ENCODE assay signal across 13 cellular contexts in genomic region chr2:38178142-38178541, GRCh38.
DNase-seq lines count a peak whose midpoint lies in the region; ATAC-seq, FAIRE-seq and TF ChIP-seq lines count a peak whose summit lies in the region.
"Had no signal": no experiment of that assay in that cellular context is flagged by ENCODE, and none has a peak within 500 bp of the region (broad histone marks: within the 10 kb centered on the region; RNA-seq: fewer than 3 reads in every experiment).

No MANE protein-coding gene starts in this region.

- no peaks in the 10 kb centered on the region for H3K27me3 ChIP-seq in astrocyte (ENCODE audit: insufficient read depth, low read length)
- H3K27me3 ChIP-seq in left ventricle myocardium inferior (ENCODE audit: low read depth), result no peaks in the 10 kb centered on the region
- H3K27me3 ChIP-seq in transverse colon, result no peaks in the 10 kb centered on the region
- H3K27me3 ChIP-seq: neural progenitor cell had no signal

- intact Hi-C loops in left ventricle myocardium inferior (cut with micrococcal nuclease), result no loop called here
- intact Hi-C loops in sciatic nerve (cut with DNase I), result no loop called here
- intact Hi-C loops in transverse colon (cut with DNase I; ENCODE audit: low total_unique reads), result no loop called here

- H3K4me1 ChIP-seq in astrocyte (ENCODE audit: insufficient read depth, low read length) (peaks cover 26% of the 10 kb centered on the region), left ventricle myocardium inferior (peaks cover 24% of the 10 kb centered on the region), transverse colon (peaks cover 0 to 32% (median 14%) of the 10 kb centered on the region in 4 donors)
- H3K4me1 ChIP-seq: neural progenitor cell had no signal

- in situ Hi-C loops in transverse colon (cut with MboI; ENCODE audit: low pct_ligation_motif_present in 1 of 4, low pct_unique_long_range_greater_than_20kb in 1 of 4, low sequenced_read_pairs in 3 of 4), result no loop called here

- no peak overlapping the region for H3K4me3 Mint-ChIP-seq in astrocyte (ENCODE audit: unreplicated experiment)
- H3K4me3 Mint-ChIP-seq: neural progenitor cell had no signal

- no peaks in the 10 kb centered on the region for H3K79me2 ChIP-seq in astrocyte (ENCODE audit: insufficient read depth, low read length)

- no peaks in the 10 kb centered on the region for H3K36me3 Mint-ChIP-seq in astrocyte (ENCODE audit: low read depth, unreplicated experiment)
- H3K36me3 Mint-ChIP-seq: activated naive CD4-positive, alpha-beta T cell treated with anti-CD3 and anti-CD28 coated beads, Interleukin-2, amount 50 U/mL, for 72 hours; neural progenitor cell had no signal

- TF ChIP-seq EP300 in transverse colon (IDR thresholded peaks at IDR 0.05; ENCODE audit: low read depth), result no peak

- H3K27ac ChIP-seq in astrocyte (ENCODE audit: low read depth, low read length), result peak overlapping the region; percentile 38
- peak overlapping the region; percentile 66 for H3K27ac ChIP-seq in left ventricle myocardium inferior (replicated peaks)
- H3K27ac ChIP-seq in transverse colon, result peak overlapping the region in 2 of 4 donors; percentile 30 to 46
- H3K27ac ChIP-seq: C4-2B, neural progenitor cell had no signal

- no peaks in the 10 kb centered on the region for H4K20me1 ChIP-seq in astrocyte (ENCODE audit: insufficient read depth, low read length)

- no peak for TF ChIP-seq POLR2A in transverse colon (IDR thresholded peaks at IDR 0.05)

- H3K9me3 ChIP-seq in astrocyte (ENCODE audit: insufficient read depth, low read depth, low read length) (no peaks in the 10 kb centered on the region), left ventricle myocardium inferior (replicated peaks) (no peaks in the 10 kb centered on the region), transverse colon (no peaks in the 10 kb centered on the region)

- H3K9me3 Mint-ChIP-seq in astrocyte (ENCODE audit: unreplicated experiment), result peaks cover 4% of the 10 kb centered on the region
- H3K9me3 Mint-ChIP-seq: activated naive CD4-positive, alpha-beta T cell treated with anti-CD3 and anti-CD28 coated beads, Interleukin-2, amount 50 U/mL, for 72 hours; neural progenitor cell had no signal

- TF ChIP-seq CTCF in astrocyte (IDR thresholded peaks at IDR 0.05; ENCODE audit: insufficient read depth, low read depth, low read length), result no peak
- TF ChIP-seq CTCF in left ventricle myocardium inferior (IDR thresholded peaks at IDR 0.05; ENCODE audit: borderline replicate concordance), result no peak
- no peak for TF ChIP-seq CTCF in transverse colon (IDR thresholded peaks at IDR 0.05)

- FAIRE-seq in astrocyte (lab: Jason Lieb, UNC), result no peak
- FAIRE-seq: GM12878 had no signal

- ATAC-seq in sciatic nerve (peak; percentile 83), GM18870 (IDR thresholded peaks at IDR 0.05; ENCODE audit: unreplicated experiment) (no peak)
- ATAC-seq: activated naive CD4-positive, alpha-beta T cell treated with anti-CD3 and anti-CD28 coated beads, Interleukin-2, amount 50 U/mL, for 72 hours had no signal

- H3K9ac ChIP-seq in astrocyte (ENCODE audit: low read length), result no peak overlapping the region
- H3K9ac ChIP-seq: neural progenitor cell had no signal

- H3K4me2 ChIP-seq in astrocyte (ENCODE audit: low read length), result no peak overlapping the region
- H3K4me2 ChIP-seq: neural progenitor cell had no signal

- peaks cover 63% of the 10 kb centered on the region for H3K4me1 Mint-ChIP-seq in astrocyte (ENCODE audit: low read depth, unreplicated experiment)

- H3K36me3 ChIP-seq in astrocyte (ENCODE audit: insufficient read depth, low read length) (no peaks in the 10 kb centered on the region), left ventricle myocardium inferior (no peaks in the 10 kb centered on the region), transverse colon (no peaks in the 10 kb centered on the region)
- H3K36me3 ChIP-seq: neural progenitor cell had no signal

- peak; percentile 21 for DNase-seq in GM03348 (ENCODE audit: low spot score)
- DNase-seq in astrocyte (ENCODE audit: low read depth), result peak; percentile 85
- no peak for DNase-seq in left ventricle myocardium inferior
- peak; percentile 68 for DNase-seq in sciatic nerve (ENCODE audit: low spot score)
- DNase-seq in GM19240 (ENCODE audit: insufficient read length, low spot score), result no peak
- no peak for DNase-seq in NCI-H1092 treated with DMSO at 0.1 percent for 48 hours (lab: John Stamatoyannopoulos, UW)
- no peak for DNase-seq in transverse colon
- DNase-seq: NCI-H524 treated with DMSO at 0.1 percent for 48 hours had no signal

- no peak overlapping the region for H2AFZ ChIP-seq in astrocyte (ENCODE audit: low read depth, low read length)
- H2AFZ ChIP-seq: neural progenitor cell had no signal

- H3K27me3 Mint-ChIP-seq in astrocyte (ENCODE audit: low read depth, unreplicated experiment), result no peaks in the 10 kb centered on the region

- 85 to 90% methylated on average over 2 to 3 of the region's 3 CpGs for WGBS in transverse colon (ENCODE audit: low coverage in 1 of 2), 2 donors

- H3K27ac Mint-ChIP-seq in astrocyte (ENCODE audit: unreplicated experiment), result peak overlapping the region; percentile 98
- H3K27ac Mint-ChIP-seq: activated naive CD4-positive, alpha-beta T cell treated with anti-CD3 and anti-CD28 coated beads, Interleukin-2, amount 50 U/mL, for 72 hours; neural progenitor cell had no signal

- H3K4me3 ChIP-seq in astrocyte (ENCODE audit: insufficient read depth, low read depth, low read length) (no peak overlapping the region), left ventricle myocardium inferior (no peak overlapping the region), transverse colon (no peak overlapping the region)
- H3K4me3 ChIP-seq: GM12878, neural progenitor cell had no signal

Comparison
In these comparisons a context has a peak if more than half of its experiments do, and no peak if none do; other contexts are left out.
1. DNase-seq: peak in GM03348 (single experiment), astrocyte (single experiment) and sciatic nerve (single experiment); none in left ventricle myocardium inferior (single experiment), GM19240 (single experiment), NCI-H1092 treated with DMSO at 0.1 percent for 48 hours (single experiment) and transverse colon (single experiment).